1 cellular context compared by ENCODE assay signal in the genomic region with DNA sequence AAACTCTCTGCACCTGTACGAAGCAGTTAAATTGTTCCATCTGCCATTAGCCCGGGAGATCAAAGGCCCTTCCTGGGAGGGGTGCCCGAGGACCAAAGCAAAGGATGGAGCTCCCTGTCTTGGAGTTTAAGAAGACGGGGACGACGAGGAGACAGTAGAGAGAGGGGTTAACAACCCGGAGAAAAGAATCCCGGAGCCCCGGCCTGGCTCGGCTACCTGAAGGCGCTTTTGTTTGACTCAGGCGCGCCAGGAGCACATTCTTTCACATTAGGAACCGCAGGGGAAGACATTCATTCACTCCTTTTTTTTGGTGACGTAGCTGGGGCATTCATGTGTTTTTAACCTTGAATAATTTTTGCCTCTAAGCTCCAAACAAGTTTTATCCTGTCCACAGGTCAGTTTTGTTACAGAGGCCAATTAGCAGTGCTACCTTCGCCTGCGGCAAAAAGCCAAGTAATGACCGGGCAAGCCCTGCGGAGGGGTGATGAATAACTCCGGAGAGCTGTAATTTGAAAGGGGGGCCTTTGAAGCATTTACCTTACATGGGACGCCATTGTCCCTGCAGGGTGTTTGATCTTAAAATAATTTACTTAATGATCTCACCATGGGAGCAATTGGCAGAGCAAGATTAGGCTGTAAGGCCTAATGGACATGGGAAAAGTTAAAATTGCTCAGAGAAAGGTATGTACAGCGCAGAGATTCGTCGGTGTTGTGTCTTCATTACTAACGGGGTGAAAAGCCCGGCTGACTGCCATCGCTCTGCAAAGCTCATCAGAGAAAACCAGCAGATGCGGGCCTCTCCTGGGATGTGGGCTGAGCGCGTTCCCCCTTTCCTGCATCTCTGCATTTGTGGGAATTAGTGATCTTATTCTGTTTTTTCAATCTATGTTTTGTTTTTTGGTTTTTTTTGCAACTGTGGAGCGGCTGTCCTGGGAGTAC.
TF ChIP-seq lines count a peak whose summit lies in the region.

No MANE protein-coding gene starts in this region.

TF ChIP-seq in IMR-90, 13 proteins besides CTCF, POLR2A, EP300 and RAD21:
- TF ChIP-seq BHLHE40 (IDR thresholded peaks at IDR 0.05; ENCODE audit: low read depth, low read length) (no peak), RCOR1 (IDR thresholded peaks at IDR 0.05; ENCODE audit: insufficient replicate concordance, low read length) (no peak), NFE2L2 (IDR thresholded peaks at IDR 0.05; ENCODE audit: low read depth, low read length) (no peak), RFX5 (IDR thresholded peaks at IDR 0.05; ENCODE audit: low read depth, low read length) (no peak), MAFK (IDR thresholded peaks at IDR 0.05; ENCODE audit: low read depth, low read length) (no peak), MAZ (IDR thresholded peaks at IDR 0.05; ENCODE audit: borderline replicate concordance, low read depth, low read length) (no peak), MXI1 (IDR thresholded peaks at IDR 0.05; ENCODE audit: borderline replicate concordance, low read depth, low read length) (no peak), CEBPB (IDR thresholded peaks at IDR 0.05; ENCODE audit: low read depth, low read length) (no peak), FOS (IDR thresholded peaks at IDR 0.05; ENCODE audit: low read depth, low read length) (no peak), CHD1 (IDR thresholded peaks at IDR 0.05; ENCODE audit: low read depth, low read length) (no peak)
- TF ChIP-seq, protein P1, sequence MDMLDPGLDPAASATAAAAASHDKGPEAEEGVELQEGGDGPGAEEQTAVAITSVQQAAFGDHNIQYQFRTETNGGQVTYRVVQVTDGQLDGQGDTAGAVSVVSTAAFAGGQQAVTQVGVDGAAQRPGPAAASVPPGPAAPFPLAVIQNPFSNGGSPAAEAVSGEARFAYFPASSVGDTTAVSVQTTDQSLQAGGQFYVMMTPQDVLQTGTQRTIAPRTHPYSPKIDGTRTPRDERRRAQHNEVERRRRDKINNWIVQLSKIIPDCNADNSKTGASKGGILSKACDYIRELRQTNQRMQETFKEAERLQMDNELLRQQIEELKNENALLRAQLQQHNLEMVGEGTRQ (IDR thresholded peaks at IDR 0.05; ENCODE audit: low read depth, low read length): no peak
- TF ChIP-seq, protein P2, sequence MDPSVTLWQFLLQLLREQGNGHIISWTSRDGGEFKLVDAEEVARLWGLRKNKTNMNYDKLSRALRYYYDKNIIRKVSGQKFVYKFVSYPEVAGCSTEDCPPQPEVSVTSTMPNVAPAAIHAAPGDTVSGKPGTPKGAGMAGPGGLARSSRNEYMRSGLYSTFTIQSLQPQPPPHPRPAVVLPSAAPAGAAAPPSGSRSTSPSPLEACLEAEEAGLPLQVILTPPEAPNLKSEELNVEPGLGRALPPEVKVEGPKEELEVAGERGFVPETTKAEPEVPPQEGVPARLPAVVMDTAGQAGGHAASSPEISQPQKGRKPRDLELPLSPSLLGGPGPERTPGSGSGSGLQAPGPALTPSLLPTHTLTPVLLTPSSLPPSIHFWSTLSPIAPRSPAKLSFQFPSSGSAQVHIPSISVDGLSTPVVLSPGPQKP (IDR thresholded peaks at IDR 0.05; ENCODE audit: borderline replicate concordance, low read depth, low read length): no peak
